ENCODE assay signal across 11 cellular contexts in the genomic region with DNA sequence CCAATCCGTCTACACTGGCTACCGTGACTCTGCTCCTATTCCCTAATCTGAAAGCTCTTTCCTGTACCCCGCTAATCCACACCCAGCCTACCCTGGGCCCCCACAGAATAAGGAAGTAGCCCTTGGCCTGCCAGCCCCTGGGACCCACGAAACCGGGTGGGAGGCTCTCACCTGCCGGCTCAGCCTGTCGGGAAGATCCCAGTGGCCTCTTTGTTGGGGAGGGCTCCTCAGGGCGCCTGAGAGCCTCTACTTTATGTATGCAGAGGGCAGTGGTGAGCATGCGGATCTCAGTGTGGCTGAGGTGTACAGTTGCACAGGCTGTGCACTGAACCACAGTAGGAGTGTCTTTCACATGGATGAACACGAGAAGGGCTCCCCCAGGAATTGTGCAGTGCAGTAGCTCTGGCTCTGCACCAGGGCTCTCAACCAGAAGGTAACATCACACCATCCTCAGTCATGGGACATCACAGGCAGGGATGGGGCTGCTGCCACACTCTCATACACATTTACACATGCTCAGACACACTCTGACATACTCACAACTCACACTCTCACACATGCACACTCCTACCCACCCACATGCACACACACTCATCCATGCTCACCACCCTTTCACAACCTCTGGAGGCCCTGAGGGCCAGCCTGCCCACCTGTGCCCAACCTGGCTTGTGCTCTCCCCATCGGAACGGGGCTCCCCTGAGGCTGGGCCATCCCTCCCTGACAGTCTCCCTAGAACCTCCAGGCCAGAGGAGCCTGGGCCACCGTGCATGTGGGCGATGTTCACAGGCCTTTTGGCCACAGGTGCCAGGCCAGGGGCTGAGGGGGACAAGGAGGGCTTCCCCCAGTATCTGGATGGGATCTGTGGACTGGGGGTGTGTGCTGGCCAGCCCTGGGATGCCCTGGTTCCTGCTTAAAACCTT.
"Had no signal": no experiment of that assay in that cellular context is flagged by ENCODE, and none has a peak within 500 bp of the region (broad histone marks: within the 10 kb centered on the region; RNA-seq: fewer than 3 reads in every experiment).

No MANE protein-coding gene starts in this region.

- H3K36me3 ChIP-seq: esophagus muscularis mucosa, tibial artery had no signal

- H3K4me3 ChIP-seq: esophagus muscularis mucosa, mucosa of descending colon, tibial artery had no signal

- H3K27ac ChIP-seq: esophagus muscularis mucosa, tibial artery had no signal

- H3K4me1 ChIP-seq: esophagus muscularis mucosa, tibial artery had no signal

- DNase-seq: activated CD4-positive, CD25-positive, alpha-beta regulatory T cell; activated T-cell treated with anti-CD3 and anti-CD28 coated beads, Interleukin-2, amount 50 U/mL, for 72 hours; immature natural killer cell; left cardiac atrium; natural killer cell; stimulated activated CD4-positive, alpha-beta T cell treated with anti-CD3 and anti-CD28 coated beads, Interleukin-15, amount 100 ng/mL, for 24 hours; stimulated activated CD4-positive, alpha-beta T cell treated with anti-CD3 and anti-CD28 coated beads, Interleukin-4, amount 100 ng/mL, for 24 hours; T-helper 2 cell had no signal

- H3K9me3 ChIP-seq: esophagus muscularis mucosa, mucosa of descending colon, tibial artery had no signal

- ATAC-seq: activated T-cell treated with anti-CD3 and anti-CD28 coated beads, Interleukin-2, amount 50 U/mL, for 72 hours; left cardiac atrium; mucosa of descending colon had no signal
